Comparison of ENCODE assay signal across 1 cellular context in the genomic region with DNA sequence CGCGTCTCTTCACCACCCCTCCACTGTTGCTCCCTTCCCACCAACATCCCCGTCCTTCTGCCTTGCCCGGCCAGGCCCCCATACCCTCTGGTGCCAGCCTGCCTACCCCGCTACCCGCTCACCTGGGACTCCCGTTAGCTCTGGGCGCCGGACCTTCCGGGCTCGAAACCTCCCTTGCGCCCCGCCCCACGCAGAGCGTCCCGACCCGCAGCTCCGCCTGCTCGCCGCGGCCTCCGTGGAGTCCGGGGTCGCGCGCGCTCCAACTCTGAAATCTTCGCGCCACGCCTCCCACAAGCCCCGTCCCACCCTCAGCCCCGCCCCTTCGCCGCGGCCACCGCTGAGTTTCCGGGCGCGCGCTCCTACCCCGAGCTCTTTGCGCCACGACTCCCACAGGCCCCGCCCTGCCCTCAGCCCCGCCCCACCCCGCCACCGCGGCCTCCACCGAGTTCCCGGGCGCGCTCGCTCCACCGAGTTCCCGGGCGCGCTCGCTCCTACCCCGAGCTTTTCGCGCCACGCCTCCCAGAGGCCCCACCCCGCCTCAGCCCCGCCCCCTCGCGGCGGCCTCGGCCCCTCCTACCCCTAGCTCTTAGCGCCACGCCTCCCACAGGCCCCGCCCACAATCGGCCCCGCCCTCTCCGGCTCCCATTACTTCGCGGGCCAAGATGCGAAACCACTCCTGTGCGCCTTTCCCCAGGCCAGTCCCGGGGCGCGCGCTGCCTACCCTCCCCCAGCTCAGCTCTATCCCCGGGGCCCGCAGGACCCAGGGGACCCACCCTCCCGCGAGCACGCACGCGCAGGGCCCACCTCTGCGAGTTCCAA.
TF ChIP-seq lines count a peak whose summit lies in the region.

IFT25 (minus strand) TSS at position 267 of the 819 bp plus-strand sequence. CDS start 5,617 bp downstream, outside the sequence.

TF ChIP-seq in SK-N-SH, 30 proteins besides CTCF, POLR2A, EP300 and RAD21 (continued from another document):
- TF ChIP-seq TCF12 (IDR thresholded peaks at IDR 0.05) (no peak), USF2 (IDR thresholded peaks at IDR 0.05; ENCODE audit: borderline replicate concordance, low read depth, low read length) (no peak), JUND (IDR thresholded peaks at IDR 0.05) (no peak), RXRA (IDR thresholded peaks at IDR 0.05; ENCODE audit: borderline replicate concordance, low read depth) (no peak), TAF1 (IDR thresholded peaks at IDR 0.05; ENCODE audit: borderline replicate concordance, low read depth, low read length) (peak; percentile 62; the same call in 1 of the 2 replicates), FOSL2 (IDR thresholded peaks at IDR 0.05; ENCODE audit: borderline replicate concordance, low read depth) (no peak), MEF2A (IDR thresholded peaks at IDR 0.05; ENCODE audit: borderline replicate concordance, low read depth) (no peak), SMC3 (IDR thresholded peaks at IDR 0.05; ENCODE audit: low read depth, low read length) (no peak), CHD2 (IDR thresholded peaks at IDR 0.05; ENCODE audit: low read length, partially characterized antibody) (no peak)
- TF ChIP-seq, protein P1, sequence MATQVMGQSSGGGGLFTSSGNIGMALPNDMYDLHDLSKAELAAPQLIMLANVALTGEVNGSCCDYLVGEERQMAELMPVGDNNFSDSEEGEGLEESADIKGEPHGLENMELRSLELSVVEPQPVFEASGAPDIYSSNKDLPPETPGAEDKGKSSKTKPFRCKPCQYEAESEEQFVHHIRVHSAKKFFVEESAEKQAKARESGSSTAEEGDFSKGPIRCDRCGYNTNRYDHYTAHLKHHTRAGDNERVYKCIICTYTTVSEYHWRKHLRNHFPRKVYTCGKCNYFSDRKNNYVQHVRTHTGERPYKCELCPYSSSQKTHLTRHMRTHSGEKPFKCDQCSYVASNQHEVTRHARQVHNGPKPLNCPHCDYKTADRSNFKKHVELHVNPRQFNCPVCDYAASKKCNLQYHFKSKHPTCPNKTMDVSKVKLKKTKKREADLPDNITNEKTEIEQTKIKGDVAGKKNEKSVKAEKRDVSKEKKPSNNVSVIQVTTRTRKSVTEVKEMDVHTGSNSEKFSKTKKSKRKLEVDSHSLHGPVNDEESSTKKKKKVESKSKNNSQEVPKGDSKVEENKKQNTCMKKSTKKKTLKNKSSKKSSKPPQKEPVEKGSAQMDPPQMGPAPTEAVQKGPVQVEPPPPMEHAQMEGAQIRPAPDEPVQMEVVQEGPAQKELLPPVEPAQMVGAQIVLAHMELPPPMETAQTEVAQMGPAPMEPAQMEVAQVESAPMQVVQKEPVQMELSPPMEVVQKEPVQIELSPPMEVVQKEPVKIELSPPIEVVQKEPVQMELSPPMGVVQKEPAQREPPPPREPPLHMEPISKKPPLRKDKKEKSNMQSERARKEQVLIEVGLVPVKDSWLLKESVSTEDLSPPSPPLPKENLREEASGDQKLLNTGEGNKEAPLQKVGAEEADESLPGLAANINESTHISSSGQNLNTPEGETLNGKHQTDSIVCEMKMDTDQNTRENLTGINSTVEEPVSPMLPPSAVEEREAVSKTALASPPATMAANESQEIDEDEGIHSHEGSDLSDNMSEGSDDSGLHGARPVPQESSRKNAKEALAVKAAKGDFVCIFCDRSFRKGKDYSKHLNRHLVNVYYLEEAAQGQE (IDR thresholded peaks at IDR 0.05; ENCODE audit: low read depth, low read length) = no peak
- TF ChIP-seq, protein P2, sequence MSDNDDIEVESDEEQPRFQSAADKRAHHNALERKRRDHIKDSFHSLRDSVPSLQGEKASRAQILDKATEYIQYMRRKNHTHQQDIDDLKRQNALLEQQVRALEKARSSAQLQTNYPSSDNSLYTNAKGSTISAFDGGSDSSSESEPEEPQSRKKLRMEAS (IDR thresholded peaks at IDR 0.05; ENCODE audit: low read depth) = no peak
